In the genomic region with DNA sequence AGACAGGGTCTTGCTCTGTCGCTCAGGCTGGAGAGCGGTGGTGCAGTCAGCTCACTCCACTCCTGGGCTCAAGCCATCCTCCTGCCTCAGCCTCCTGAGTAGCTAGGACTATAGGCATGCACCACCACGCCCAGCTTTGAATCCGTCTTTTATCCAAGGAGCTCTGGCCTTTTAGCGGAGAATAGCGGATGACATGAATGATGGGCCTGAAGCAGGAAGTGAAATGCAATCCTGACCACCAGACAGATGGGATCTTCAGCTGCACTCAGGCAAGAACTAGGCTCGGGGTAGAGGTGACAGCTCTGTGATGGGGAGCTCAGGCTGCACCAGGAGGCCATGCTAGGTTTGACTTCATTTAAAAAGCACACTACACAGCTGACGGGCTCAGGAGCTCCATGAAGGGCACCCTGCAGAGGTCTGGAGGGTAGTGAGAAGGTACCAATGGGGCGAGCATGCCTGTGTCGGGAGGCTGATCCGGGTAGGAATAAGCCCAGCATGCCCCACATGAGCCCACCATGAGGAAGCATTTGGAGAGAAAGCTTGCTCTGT, we compare ENCODE assay signal across 1 cellular context.
A peak's percentile ranks its signal among the peaks of the same experiment; 100 is the strongest.
TF ChIP-seq lines count a peak whose summit lies in the region.

No MANE protein-coding gene starts in this region.

TF ChIP-seq in HepG2, 621 proteins besides CTCF, POLR2A, EP300 and RAD21 (continued from another document):
- TF ChIP-seq, protein P1, sequence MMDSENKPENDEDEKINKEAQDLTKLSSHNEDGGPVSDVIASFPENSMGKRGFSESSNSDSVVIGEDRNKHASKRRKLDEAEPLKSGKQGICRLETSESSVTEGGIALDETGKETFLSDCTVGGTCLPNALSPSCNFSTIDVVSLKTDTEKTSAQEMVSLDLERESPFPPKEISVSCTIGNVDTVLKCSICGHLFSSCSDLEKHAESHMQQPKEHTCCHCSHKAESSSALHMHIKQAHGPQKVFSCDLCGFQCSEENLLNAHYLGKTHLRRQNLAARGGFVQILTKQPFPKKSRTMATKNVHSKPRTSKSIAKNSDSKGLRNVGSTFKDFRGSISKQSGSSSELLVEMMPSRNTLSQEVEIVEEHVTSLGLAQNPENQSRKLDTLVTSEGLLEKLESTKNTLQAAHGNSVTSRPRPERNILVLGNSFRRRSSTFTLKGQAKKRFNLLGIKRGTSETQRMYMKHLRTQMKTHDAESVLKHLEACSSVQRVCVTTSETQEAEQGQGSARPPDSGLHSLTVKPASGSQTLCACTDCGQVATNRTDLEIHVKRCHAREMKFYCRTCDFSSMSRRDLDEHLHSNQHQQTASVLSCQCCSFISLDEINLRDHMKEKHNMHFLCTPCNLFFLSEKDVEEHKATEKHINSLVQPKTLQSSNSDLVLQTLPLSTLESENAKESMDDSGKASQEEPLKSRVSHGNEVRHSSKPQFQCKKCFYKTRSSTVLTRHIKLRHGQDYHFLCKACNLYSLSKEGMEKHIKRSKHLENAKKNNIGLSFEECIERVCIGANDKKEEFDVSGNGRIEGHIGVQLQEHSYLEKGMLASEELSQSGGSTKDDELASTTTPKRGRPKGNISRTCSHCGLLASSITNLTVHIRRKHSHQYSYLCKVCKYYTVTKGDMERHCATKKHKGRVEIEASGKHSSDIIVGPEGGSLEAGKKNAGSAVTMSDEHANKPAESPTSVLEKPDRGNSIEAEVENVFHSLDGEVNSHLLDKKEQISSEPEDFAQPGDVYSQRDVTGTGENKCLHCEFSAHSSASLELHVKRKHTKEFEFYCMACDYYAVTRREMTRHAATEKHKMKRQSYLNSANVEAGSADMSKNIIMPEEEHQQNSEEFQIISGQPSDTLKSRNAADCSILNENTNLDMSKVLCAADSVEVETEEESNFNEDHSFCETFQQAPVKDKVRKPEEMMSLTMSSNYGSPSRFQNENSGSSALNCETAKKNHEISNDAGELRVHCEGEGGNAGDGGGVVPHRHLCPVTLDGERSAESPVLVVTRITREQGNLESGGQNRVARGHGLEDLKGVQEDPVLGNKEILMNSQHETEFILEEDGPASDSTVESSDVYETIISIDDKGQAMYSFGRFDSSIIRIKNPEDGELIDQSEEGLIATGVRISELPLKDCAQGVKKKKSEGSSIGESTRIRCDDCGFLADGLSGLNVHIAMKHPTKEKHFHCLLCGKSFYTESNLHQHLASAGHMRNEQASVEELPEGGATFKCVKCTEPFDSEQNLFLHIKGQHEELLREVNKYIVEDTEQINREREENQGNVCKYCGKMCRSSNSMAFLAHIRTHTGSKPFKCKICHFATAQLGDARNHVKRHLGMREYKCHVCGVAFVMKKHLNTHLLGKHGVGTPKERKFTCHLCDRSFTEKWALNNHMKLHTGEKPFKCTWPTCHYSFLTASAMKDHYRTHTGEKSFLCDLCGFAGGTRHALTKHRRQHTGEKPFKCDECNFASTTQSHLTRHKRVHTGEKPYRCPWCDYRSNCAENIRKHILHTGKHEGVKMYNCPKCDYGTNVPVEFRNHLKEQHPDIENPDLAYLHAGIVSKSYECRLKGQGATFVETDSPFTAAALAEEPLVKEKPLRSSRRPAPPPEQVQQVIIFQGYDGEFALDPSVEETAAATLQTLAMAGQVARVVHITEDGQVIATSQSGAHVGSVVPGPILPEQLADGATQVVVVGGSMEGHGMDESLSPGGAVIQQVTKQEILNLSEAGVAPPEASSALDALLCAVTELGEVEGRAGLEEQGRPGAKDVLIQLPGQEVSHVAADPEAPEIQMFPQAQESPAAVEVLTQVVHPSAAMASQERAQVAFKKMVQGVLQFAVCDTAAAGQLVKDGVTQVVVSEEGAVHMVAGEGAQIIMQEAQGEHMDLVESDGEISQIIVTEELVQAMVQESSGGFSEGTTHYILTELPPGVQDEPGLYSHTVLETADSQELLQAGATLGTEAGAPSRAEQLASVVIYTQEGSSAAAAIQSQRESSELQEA (CRISPR knock-in tag; IDR thresholded peaks at IDR 0.05; ENCODE audit: not compliant biosample characterization), result peak; percentile 42
- TF ChIP-seq SIX1 (CRISPR knock-in tag; IDR thresholded peaks at IDR 0.05; ENCODE audit: borderline replicate concordance), result no peak
- TF ChIP-seq SRSF1 (optimal IDR thresholded peaks at IDR 0.05; ENCODE audit: low read depth, low read length), result no peak
- no peak for TF ChIP-seq PBX3 (CRISPR knock-in tag; IDR thresholded peaks at IDR 0.05; ENCODE audit: borderline replicate concordance)
- no peak for TF ChIP-seq ZNF530 (CRISPR knock-in tag; IDR thresholded peaks at IDR 0.05; ENCODE audit: low read depth)
- TF ChIP-seq SALL1 (CRISPR knock-in tag; IDR thresholded peaks at IDR 0.05), result no peak
- peak; percentile 79 for TF ChIP-seq ZBTB33 (CRISPR knock-in tag; IDR thresholded peaks at IDR 0.05)
- TF ChIP-seq REPIN1 (CRISPR knock-in tag; IDR thresholded peaks at IDR 0.05; ENCODE audit: borderline replicate concordance, low read depth), result no peak
- no peak for TF ChIP-seq AGO1 (IDR thresholded peaks at IDR 0.05; ENCODE audit: low read depth, low read length, poor library complexity, severe bottlenecking)
TF ChIP-seq in HepG2: peak in this region for 8.
